Comparison of ENCODE assay signal across 1 cellular context in the genomic region with DNA sequence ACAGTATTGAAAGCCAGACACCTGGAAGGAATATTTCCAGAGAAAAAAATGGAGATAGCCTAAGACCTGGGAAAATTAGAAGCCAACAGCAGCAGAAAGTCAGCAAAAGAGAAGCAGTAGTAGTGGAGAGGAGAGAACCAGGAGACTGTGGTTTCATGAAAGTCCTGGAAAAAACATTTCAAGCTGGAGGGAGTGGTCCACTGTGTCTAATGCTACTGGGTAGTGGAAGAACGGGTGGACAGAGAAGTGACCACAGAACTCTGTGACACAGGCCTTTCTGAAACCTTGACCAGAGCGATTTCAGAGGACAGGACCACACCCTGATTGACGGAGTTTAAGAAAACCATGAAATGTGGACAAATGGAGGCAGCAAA.
TF ChIP-seq lines count a peak whose summit lies in the region.

No MANE protein-coding gene starts in this region.

TF ChIP-seq in HCT116, 20 proteins besides CTCF, POLR2A, EP300 and RAD21:
- TF ChIP-seq EGR1 (IDR thresholded peaks at IDR 0.05; ENCODE audit: low read depth) (no peak), SP1 (IDR thresholded peaks at IDR 0.05; ENCODE audit: low read depth) (no peak), EZH2phosphoT487 (IDR thresholded peaks at IDR 0.05; ENCODE audit: borderline replicate concordance) (no peak), CEBPB (IDR thresholded peaks at IDR 0.05; ENCODE audit: low read depth) (no peak), EZH2 (IDR thresholded peaks at IDR 0.05) (no peak), SIN3A (IDR thresholded peaks at IDR 0.05; ENCODE audit: low read depth) (no peak), SRF (IDR thresholded peaks at IDR 0.05; ENCODE audit: low read depth) (no peak)
- TF ChIP-seq, protein P1, sequence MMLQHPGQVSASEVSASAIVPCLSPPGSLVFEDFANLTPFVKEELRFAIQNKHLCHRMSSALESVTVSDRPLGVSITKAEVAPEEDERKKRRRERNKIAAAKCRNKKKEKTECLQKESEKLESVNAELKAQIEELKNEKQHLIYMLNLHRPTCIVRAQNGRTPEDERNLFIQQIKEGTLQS (IDR thresholded peaks at IDR 0.05), result no peak
